ENCODE assay signal across 8 cellular contexts in the genomic region with DNA sequence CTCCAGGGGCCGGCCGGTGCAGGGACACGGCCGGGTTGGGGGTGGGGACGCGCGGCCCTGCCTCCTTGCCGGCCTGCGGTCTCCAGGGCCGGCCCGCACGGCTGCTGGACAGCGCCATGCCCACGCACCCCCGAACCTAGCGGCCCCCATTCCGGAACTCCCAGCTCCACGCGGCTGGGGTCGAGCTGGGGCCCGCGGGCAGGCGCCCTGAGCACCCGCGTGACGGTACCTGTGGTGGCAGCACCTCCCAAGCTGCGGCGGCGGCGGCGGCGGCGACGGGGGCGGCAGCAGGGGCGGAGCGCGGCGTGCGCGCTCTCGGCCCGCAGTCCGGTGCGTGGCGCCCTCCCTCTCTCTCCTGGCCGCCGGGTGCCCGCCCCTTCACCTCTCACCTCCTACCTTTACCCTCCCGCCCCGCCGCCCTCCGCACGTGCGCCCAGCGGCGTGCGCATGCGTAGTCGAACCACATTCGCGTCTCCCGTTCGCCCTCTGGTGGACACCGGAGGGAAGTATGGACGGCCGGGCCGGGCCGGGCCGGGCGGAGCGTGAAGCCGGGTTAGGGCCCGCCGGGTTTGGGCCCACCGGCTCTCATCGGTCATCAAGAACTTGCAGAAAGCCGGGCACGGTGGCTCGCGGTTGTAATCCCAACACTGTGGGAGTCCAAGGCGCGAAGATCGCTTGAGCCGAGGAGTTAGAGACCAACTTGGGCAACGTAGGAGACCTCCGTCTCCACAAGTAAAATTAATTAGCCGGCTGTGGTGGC. TPM values are rescaled to one million over a fixed set of nuclear protein-coding genes. Genes with fewer than 3 reads are reported as not detected.
DNase-seq lines count a peak whose midpoint lies in the region; ATAC-seq and TF ChIP-seq lines count a peak whose summit lies in the region.

A gene (minus strand): TSS at position 372 of the 760 bp plus-strand sequence. CDS start 32,948 bp downstream, outside the sequence.

- no peaks in the 10 kb centered on the region for H3K9me3 Mint-ChIP-seq in IgD-negative memory B cell
- no peaks in the 10 kb centered on the region for H3K9me3 Mint-ChIP-seq in activated T-cell treated with anti-CD3 and anti-CD28 coated beads, Interleukin-2, amount 50 U/mL, for 4 hours

- intact Hi-C loops in Panc1 (cut with micrococcal nuclease; ENCODE audit: unreplicated experiment), result loop anchor here (10.0 kb wide), 1 partner anchor 51 kb away; no protein-coding TSS in a partner anchor

- H3K36me3 ChIP-seq in Panc1 (ENCODE audit: control insufficient read depth, insufficient read depth, low read length) (no peaks in the 10 kb centered on the region; the same call in 1 of the 2 replicates), muscle layer of duodenum (ENCODE audit: control insufficient read depth in 1 of 2, insufficient read depth in 2 of 2, low read length in 2 of 2) (no peaks in the 10 kb centered on the region)

- H3K4me1 Mint-ChIP-seq in IgD-negative memory B cell, result peaks cover 12 to 28% (median 26%) of the 10 kb centered on the region in 3 donors
- H3K4me1 Mint-ChIP-seq in activated T-cell treated with anti-CD3 and anti-CD28 coated beads, Interleukin-2, amount 50 U/mL, for 4 hours (ENCODE audit: low read depth), result peaks cover 38% of the 10 kb centered on the region

- H3K4me3 ChIP-seq in Panc1 (ENCODE audit: low read depth in 2 of 2, low read length in 2 of 2) (peak within 1 kb of the TSS; percentile 84 to 95), muscle layer of duodenum (ENCODE audit: low read depth in 1 of 2, low read length in 2 of 2) (peak within 1 kb of the TSS; percentile 84 to 99)

- no peaks in the 10 kb centered on the region for H3K9me3 ChIP-seq in Panc1 (ENCODE audit: control insufficient read depth, insufficient read depth, low read depth, low read length)
- H3K9me3 ChIP-seq in muscle layer of duodenum (ENCODE audit: control insufficient read depth in 1 of 2, low read length in 2 of 2), result no peaks in the 10 kb centered on the region

- H3K27ac ChIP-seq in Panc1 (ENCODE audit: low read length) (peak within 1 kb of the TSS; percentile 87), muscle layer of duodenum (ENCODE audit: low read length) (peak within 1 kb of the TSS; percentile 67)

- H3K4me3 Mint-ChIP-seq in IgD-negative memory B cell, result peak within 1 kb of the TSS; percentile 90 to 96 (median 92)
- H3K4me3 Mint-ChIP-seq in activated T-cell treated with anti-CD3 and anti-CD28 coated beads, Interleukin-2, amount 50 U/mL, for 4 hours, result peak within 1 kb of the TSS; percentile 92

- POLR2A ChIA-PET in Panc1 (lab: Charles Lee), result no interaction called here

- CTCF ChIA-PET in Panc1 (lab: Charles Lee), result no interaction called here

- H3K4me1 ChIP-seq in Panc1 (ENCODE audit: control insufficient read depth, insufficient read depth, low read length) (no peaks in the 10 kb centered on the region; the same call in 1 of the 2 replicates), muscle layer of duodenum (ENCODE audit: control insufficient read depth in 1 of 2, insufficient read depth in 2 of 2, low read length in 2 of 2) (peaks cover 4 to 18% of the 10 kb centered on the region in 2 donors)

- no peaks in the 10 kb centered on the region for H3K27me3 Mint-ChIP-seq in IgD-negative memory B cell
- no peaks in the 10 kb centered on the region for H3K27me3 Mint-ChIP-seq in activated T-cell treated with anti-CD3 and anti-CD28 coated beads, Interleukin-2, amount 50 U/mL, for 4 hours (ENCODE audit: low read depth)

- peak; percentile 91 for ATAC-seq in GM21576 (IDR thresholded peaks at IDR 0.05; ENCODE audit: unreplicated experiment)
- peak; percentile 97 for ATAC-seq in Panc1
- ATAC-seq in activated T-cell treated with anti-CD3 and anti-CD28 coated beads, Interleukin-2, amount 50 U/mL, for 4 hours, result peak; percentile 94 to 95
- peak; percentile 97 for ATAC-seq in esophagus mucosa

- H3K27me3 ChIP-seq in Panc1 (ENCODE audit: control insufficient read depth, insufficient read depth, low read length), result no peaks in the 10 kb centered on the region
- no peaks in the 10 kb centered on the region for H3K27me3 ChIP-seq in muscle layer of duodenum (ENCODE audit: low read depth, low read length)

- peak within 1 kb of the TSS; percentile 81 to 93 (median 93) for H3K27ac Mint-ChIP-seq in IgD-negative memory B cell

- in situ Hi-C loops in Panc1 (cut with HindIII; ENCODE audit: low pct_unique_long_range_greater_than_20kb, low sequenced_read_pairs), result no loop called here

- DNase-seq in DMS79 (lab: John Stamatoyannopoulos, UW), result peak; percentile 47
- peak; percentile 53 for DNase-seq in Panc1 (ENCODE audit: low read depth, low spot score)
- DNase-seq in activated T-cell treated with anti-CD3 and anti-CD28 coated beads, Interleukin-2, amount 50 U/mL, for 4 hours, result peak; percentile 96
- peak; percentile 92 for DNase-seq in stimulated activated CD8-positive, alpha-beta memory T cell treated with anti-CD3 and anti-CD28 coated beads, Interleukin-7, amount 100 ng/mL, for 24 hours (ENCODE audit: low read depth)

- peaks cover 4% of the 10 kb centered on the region for H3K36me3 Mint-ChIP-seq in IgD-negative memory B cell
- peaks cover 2% of the 10 kb centered on the region for H3K36me3 Mint-ChIP-seq in activated T-cell treated with anti-CD3 and anti-CD28 coated beads, Interleukin-2, amount 50 U/mL, for 4 hours (ENCODE audit: insufficient read depth)

- BruUV-seq in Panc1 (replicated peaks; lab: Mats Ljungman, UMichigan), result no TSS peak

- peak; percentile 90 for TF ChIP-seq CTCF in Panc1 (IDR thresholded peaks at IDR 0.05)

RNA-seq across cellular contexts. Expression of the gene that starts here (rescaled TPM):
- 38.7 TPM for polyA plus RNA-seq in IgD-negative memory B cell
- total RNA-seq in Panc1 (2021; ENCODE audit: unreplicated experiment) (49.7 TPM), esophagus mucosa (59.8 TPM)
- polyA plus RNA-seq in Panc1 (2012; ENCODE audit: insufficient read length), result 54.7 TPM
- 10 to 100 TPM; 71.8 to 91.5 (median 90.1) TPM for total RNA-seq in activated T-cell treated with anti-CD3 and anti-CD28 coated beads, Interleukin-2, amount 50 U/mL, for 4 hours

Comparison
In these comparisons a context has a peak if more than half of its experiments do, and no peak if none do; other contexts are left out.
1. Peak in every context shown above with its lines: DNase-seq, ATAC-seq, H3K4me3 ChIP-seq and H3K27ac ChIP-seq.